ENCODE assay signal across 1 cellular context in the genomic region with DNA sequence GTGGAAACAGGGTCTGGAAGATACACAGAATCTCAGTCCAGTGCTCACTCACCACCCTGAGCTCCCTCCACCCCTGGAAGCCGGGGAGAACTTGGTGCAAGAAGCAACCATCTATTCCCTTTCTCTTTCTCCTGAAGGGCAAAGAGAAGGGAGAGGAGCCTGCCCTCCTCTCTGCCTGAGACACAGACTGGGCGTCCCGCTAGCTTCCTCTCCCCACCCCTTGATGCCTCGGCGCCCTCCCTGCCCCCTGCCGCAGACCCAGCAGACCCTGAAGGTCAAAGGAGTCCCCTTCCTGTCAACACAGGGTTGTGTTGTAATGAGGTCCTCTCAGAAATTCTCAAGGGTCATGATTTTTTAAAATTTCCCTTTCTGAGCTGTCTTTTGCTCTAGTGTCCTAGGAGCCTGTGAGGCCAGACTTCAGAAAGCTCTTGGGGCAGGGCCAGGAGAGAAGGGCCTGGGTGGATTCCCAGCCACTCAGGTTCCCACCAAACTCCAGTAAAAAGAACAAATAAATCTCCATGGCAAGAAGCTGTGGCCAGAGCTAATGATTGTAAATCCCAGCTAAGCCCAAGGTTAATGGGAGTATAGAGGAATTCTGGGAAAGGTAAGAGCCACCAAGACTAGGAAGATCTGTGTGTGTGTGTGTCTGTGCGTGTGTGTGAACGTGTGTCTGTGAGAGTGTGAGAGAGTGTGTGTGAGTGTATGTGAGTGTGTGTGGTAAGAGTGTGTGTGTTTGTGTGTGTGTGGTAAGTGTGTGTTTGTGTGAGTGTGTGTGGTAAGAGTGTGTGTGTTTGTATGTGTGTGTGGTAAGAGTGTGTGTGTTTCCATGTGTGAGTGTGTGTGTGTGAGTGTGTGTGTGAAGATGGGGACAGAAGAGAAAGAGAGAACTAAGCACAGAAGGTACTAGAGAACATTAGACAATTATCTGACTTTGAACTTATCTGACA.
TF ChIP-seq lines count a peak whose summit lies in the region.

No MANE protein-coding gene starts in this region.

TF ChIP-seq in HepG2, 621 proteins besides CTCF, POLR2A, EP300 and RAD21 (continued from another document and continues in another):
- TF ChIP-seq KIAA2018 (CRISPR knock-in tag; IDR thresholded peaks at IDR 0.05; ENCODE audit: borderline replicate concordance) (no peak), BRF2 (CRISPR knock-in tag; IDR thresholded peaks at IDR 0.05) (no peak), NKX3-1 (CRISPR knock-in tag; IDR thresholded peaks at IDR 0.05) (no peak), DDIT3 (CRISPR knock-in tag; IDR thresholded peaks at IDR 0.05) (no peak), IKZF5 (CRISPR knock-in tag; IDR thresholded peaks at IDR 0.05) (no peak; the same call in 1 of the 2 replicates), ZNF451 (CRISPR knock-in tag; IDR thresholded peaks at IDR 0.05) (no peak), DR1 (CRISPR knock-in tag; IDR thresholded peaks at IDR 0.05) (no peak), CENPBD1 (CRISPR knock-in tag; IDR thresholded peaks at IDR 0.05; ENCODE audit: borderline replicate concordance, low read depth) (no peak), PHB2 (IDR thresholded peaks at IDR 0.05; ENCODE audit: partially characterized antibody) (no peak), ZNF800 (CRISPR knock-in tag; IDR thresholded peaks at IDR 0.05) (0 out of 2 replicates have a peak, but pooled peaks have one; percentile 2), ZEB1 (IDR thresholded peaks at IDR 0.05; ENCODE audit: insufficient replicate concordance, low read depth) (no peak), NFKB2 (CRISPR knock-in tag; IDR thresholded peaks at IDR 0.05; ENCODE audit: borderline replicate concordance) (no peak), BRD4 (CRISPR knock-in tag; IDR thresholded peaks at IDR 0.05) (no peak), TOPORS (CRISPR knock-in tag; IDR thresholded peaks at IDR 0.05) (no peak), HIC2 (CRISPR knock-in tag; IDR thresholded peaks at IDR 0.05; ENCODE audit: low read depth) (no peak), ZNF770 (CRISPR knock-in tag; IDR thresholded peaks at IDR 0.05) (no peak), ZNF484 (CRISPR knock-in tag; IDR thresholded peaks at IDR 0.05; ENCODE audit: borderline replicate concordance, low read depth) (no peak), EZH2 (conservative IDR thresholded peaks at IDR 0.05; ENCODE audit: low read depth, low read length) (no peak), ATF3 (CRISPR knock-in tag; IDR thresholded peaks at IDR 0.05) (no peak), TBP (CRISPR knock-in tag; IDR thresholded peaks at IDR 0.05) (no peak), SIN3B (IDR thresholded peaks at IDR 0.05; ENCODE audit: low read length) (no peak), ZNF431 (CRISPR knock-in tag; IDR thresholded peaks at IDR 0.05; ENCODE audit: borderline replicate concordance, low read depth) (no peak), HOXA3 (CRISPR knock-in tag; IDR thresholded peaks at IDR 0.05) (no peak)
- TF ChIP-seq, protein P1, sequence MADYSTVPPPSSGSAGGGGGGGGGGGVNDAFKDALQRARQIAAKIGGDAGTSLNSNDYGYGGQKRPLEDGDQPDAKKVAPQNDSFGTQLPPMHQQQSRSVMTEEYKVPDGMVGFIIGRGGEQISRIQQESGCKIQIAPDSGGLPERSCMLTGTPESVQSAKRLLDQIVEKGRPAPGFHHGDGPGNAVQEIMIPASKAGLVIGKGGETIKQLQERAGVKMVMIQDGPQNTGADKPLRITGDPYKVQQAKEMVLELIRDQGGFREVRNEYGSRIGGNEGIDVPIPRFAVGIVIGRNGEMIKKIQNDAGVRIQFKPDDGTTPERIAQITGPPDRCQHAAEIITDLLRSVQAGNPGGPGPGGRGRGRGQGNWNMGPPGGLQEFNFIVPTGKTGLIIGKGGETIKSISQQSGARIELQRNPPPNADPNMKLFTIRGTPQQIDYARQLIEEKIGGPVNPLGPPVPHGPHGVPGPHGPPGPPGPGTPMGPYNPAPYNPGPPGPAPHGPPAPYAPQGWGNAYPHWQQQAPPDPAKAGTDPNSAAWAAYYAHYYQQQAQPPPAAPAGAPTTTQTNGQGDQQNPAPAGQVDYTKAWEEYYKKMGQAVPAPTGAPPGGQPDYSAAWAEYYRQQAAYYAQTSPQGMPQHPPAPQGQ (CRISPR knock-in tag; IDR thresholded peaks at IDR 0.05; ENCODE audit: borderline replicate concordance), result peak; percentile 11; the same call in 1 of the 2 replicates
- TF ChIP-seq, protein P2, sequence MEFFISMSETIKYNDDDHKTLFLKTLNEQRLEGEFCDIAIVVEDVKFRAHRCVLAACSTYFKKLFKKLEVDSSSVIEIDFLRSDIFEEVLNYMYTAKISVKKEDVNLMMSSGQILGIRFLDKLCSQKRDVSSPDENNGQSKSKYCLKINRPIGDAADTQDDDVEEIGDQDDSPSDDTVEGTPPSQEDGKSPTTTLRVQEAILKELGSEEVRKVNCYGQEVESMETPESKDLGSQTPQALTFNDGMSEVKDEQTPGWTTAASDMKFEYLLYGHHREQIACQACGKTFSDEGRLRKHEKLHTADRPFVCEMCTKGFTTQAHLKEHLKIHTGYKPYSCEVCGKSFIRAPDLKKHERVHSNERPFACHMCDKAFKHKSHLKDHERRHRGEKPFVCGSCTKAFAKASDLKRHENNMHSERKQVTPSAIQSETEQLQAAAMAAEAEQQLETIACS (CRISPR knock-in tag; IDR thresholded peaks at IDR 0.05), result no peak
